In the genomic region with DNA sequence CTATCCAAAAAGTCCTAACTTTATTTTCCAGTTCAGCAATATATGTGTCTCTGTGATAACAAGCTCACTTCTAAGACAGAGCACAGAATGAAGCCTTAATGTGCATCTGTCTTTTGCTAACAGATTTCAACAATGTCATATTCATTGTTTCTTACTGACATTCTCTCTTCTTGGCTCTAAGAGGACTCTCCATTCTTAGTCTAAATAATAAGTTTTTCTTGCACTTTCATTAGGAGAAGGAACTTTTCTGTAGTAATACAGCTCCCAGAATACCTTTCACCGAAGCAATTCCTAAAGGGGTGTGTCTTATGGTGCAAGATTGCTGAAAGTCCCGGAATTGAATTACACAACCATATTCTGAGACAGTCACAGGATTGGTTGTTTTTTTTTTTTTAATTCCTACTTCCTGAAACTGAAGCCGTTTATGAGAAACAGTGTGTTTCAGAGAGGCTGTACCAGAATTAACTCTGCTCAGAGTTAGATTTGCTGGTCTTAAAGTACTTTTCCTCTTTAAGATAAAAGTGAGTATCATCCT, we compare ENCODE assay signal across 8 cellular contexts. TPM values are rescaled to one million over a fixed set of nuclear protein-coding genes. Genes with fewer than 3 reads are reported as not detected.
DNase-seq lines count a peak whose midpoint lies in the region; ATAC-seq and TF ChIP-seq lines count a peak whose summit lies in the region.

A gene (plus strand): TSS at position 421 of the 535 bp plus-strand sequence.

- CTCF ChIA-PET in activated CD4-positive, alpha-beta T cell treated with anti-CD3 and anti-CD28 coated beads for 36 hours (lab: Charles Lee), result interaction anchor here (0.8 to 3.0 kb wide), 4 partner anchors 10 to 28 kb away, joined by 3 to 12 read pairs (median 6); a partner anchor contains a TSS

- peaks cover 2% of the 10 kb centered on the region for H3K36me3 Mint-ChIP-seq in activated CD4-positive, alpha-beta T cell treated with anti-CD3 and anti-CD28 coated beads for 36 hours (ENCODE audit: low read depth)
- H3K36me3 Mint-ChIP-seq in activated naive CD8-positive, alpha-beta T cell treated with anti-CD3 and anti-CD28 coated beads, Interleukin-2, amount 50 U/mL, for 24 hours (ENCODE audit: low read depth), result no peaks in the 10 kb centered on the region

- 13% methylated on average over 3 of the region's 3 CpGs for WGBS in hepatocyte (ENCODE audit: low lambda C conversion rate, missing lambda C conversion rate)
- WGBS in spleen, 5 donors, result 0 to 3% (median 1%) methylated on average over 3 of the region's 3 CpGs

- H3K4me3 Mint-ChIP-seq in activated CD4-positive, alpha-beta T cell treated with anti-CD3 and anti-CD28 coated beads for 36 hours, result peak within 1 kb of the TSS; percentile 79
- H3K4me3 Mint-ChIP-seq in activated naive CD8-positive, alpha-beta T cell treated with anti-CD3 and anti-CD28 coated beads, Interleukin-2, amount 50 U/mL, for 24 hours, result peak within 1 kb of the TSS; percentile 81

- H3K9me3 ChIP-seq in hepatocyte (ENCODE audit: low read depth) (no peaks in the 10 kb centered on the region), spleen (no peaks in the 10 kb centered on the region)

- no peak for DNase-seq in activated CD4-positive, alpha-beta T cell treated with anti-CD3 and anti-CD28 coated beads for 36 hours
- no peak for DNase-seq in activated CD4-positive, alpha-beta T cell treated with anti-CD3 and anti-CD28 coated beads, Interleukin-2, amount 50 U/mL, for 4 hours
- DNase-seq in NAMALWA (ENCODE audit: low spot score), result peak; percentile 77
- DNase-seq in activated naive CD8-positive, alpha-beta T cell treated with anti-CD3 and anti-CD28 coated beads, Interleukin-2, amount 50 U/mL, for 24 hours, result no peak
- DNase-seq in hepatocyte (ENCODE audit: low spot score), result peak; percentile 83
- no peak for DNase-seq in spleen
- no peak for DNase-seq in NCI-H1105 (lab: John Stamatoyannopoulos, UW)

- H3K4me1 ChIP-seq in hepatocyte (ENCODE audit: insufficient read depth) (peaks cover 9% of the 10 kb centered on the region), spleen (peaks cover 12 to 62% (median 34%) of the 10 kb centered on the region in 6 donors)

- H3K27me3 ChIP-seq in hepatocyte (no peaks in the 10 kb centered on the region), spleen (replicated peaks in 1 of 7) (no peaks in the 10 kb centered on the region)

- POLR2A ChIA-PET in activated CD4-positive, alpha-beta T cell treated with anti-CD3 and anti-CD28 coated beads for 36 hours (lab: Charles Lee), result interaction anchor here (0.7 to 1.0 kb wide), 3 partner anchors 10 to 15 kb away, joined by 3 to 6 read pairs (median 3); a partner anchor contains a TSS

- no peaks in the 10 kb centered on the region for H3K9me3 Mint-ChIP-seq in activated CD4-positive, alpha-beta T cell treated with anti-CD3 and anti-CD28 coated beads for 36 hours (ENCODE audit: low read depth)
- H3K9me3 Mint-ChIP-seq in activated naive CD8-positive, alpha-beta T cell treated with anti-CD3 and anti-CD28 coated beads, Interleukin-2, amount 50 U/mL, for 24 hours, result no peaks in the 10 kb centered on the region

- no peaks in the 10 kb centered on the region for H3K27me3 Mint-ChIP-seq in activated CD4-positive, alpha-beta T cell treated with anti-CD3 and anti-CD28 coated beads for 36 hours
- H3K27me3 Mint-ChIP-seq in activated naive CD8-positive, alpha-beta T cell treated with anti-CD3 and anti-CD28 coated beads, Interleukin-2, amount 50 U/mL, for 24 hours, result no peaks in the 10 kb centered on the region

- no peak for TF ChIP-seq POLR2A in spleen (IDR thresholded peaks at IDR 0.05)

- peak; percentile 89 for ATAC-seq in activated CD4-positive, alpha-beta T cell treated with anti-CD3 and anti-CD28 coated beads for 36 hours
- ATAC-seq in HG02623 (IDR thresholded peaks at IDR 0.05; ENCODE audit: unreplicated experiment), result peak; percentile 85
- ATAC-seq in activated naive CD8-positive, alpha-beta T cell treated with anti-CD3 and anti-CD28 coated beads, Interleukin-2, amount 50 U/mL, for 24 hours, result peak; percentile 82

- peak within 1 kb of the TSS; percentile 27 for H2AFZ ChIP-seq in hepatocyte

- H3K27ac ChIP-seq in hepatocyte (peak within 1 kb of the TSS; percentile 85), spleen (peak within 1 kb of the TSS; percentile 14 to 92 (median 88))

- no peaks in the 10 kb centered on the region for H3K36me3 ChIP-seq in hepatocyte (replicated peaks; ENCODE audit: insufficient read depth, low read depth)
- peaks cover 0 to 3% (median 0%) of the 10 kb centered on the region in 6 donors for H3K36me3 ChIP-seq in spleen

- no peaks in the 10 kb centered on the region for H4K20me1 ChIP-seq in hepatocyte (ENCODE audit: insufficient read depth, poor library complexity, severe bottlenecking)

- peaks cover 24% of the 10 kb centered on the region for H3K4me1 Mint-ChIP-seq in activated CD4-positive, alpha-beta T cell treated with anti-CD3 and anti-CD28 coated beads for 36 hours
- peaks cover 25% of the 10 kb centered on the region for H3K4me1 Mint-ChIP-seq in activated naive CD8-positive, alpha-beta T cell treated with anti-CD3 and anti-CD28 coated beads, Interleukin-2, amount 50 U/mL, for 24 hours

- peaks cover 2% of the 10 kb centered on the region for H3K79me2 ChIP-seq in hepatocyte

- peak within 1 kb of the TSS; percentile 68 for H3K4me2 ChIP-seq in hepatocyte

- peak within 1 kb of the TSS; percentile 91 for H3K27ac Mint-ChIP-seq in activated CD4-positive, alpha-beta T cell treated with anti-CD3 and anti-CD28 coated beads for 36 hours
- H3K27ac Mint-ChIP-seq in activated naive CD8-positive, alpha-beta T cell treated with anti-CD3 and anti-CD28 coated beads, Interleukin-2, amount 50 U/mL, for 24 hours, result peak within 1 kb of the TSS; percentile 84

- intact Hi-C loops in activated CD4-positive, alpha-beta T cell treated with anti-CD3 and anti-CD28 coated beads for 36 hours (cut with DNase I, micrococcal nuclease), result loop anchor here in 1 of 2 experiments (1.0 kb wide), 1 partner anchor 9 kb away; no protein-coding TSS in a partner anchor
- intact Hi-C loops in spleen (cut with DNase I; ENCODE audit: low total_unique reads), result no loop called here

- no peaks in the 10 kb centered on the region for H3K9me2 ChIP-seq in hepatocyte (replicated peaks; ENCODE audit: insufficient read depth)

- TF ChIP-seq CTCF in hepatocyte (IDR thresholded peaks at IDR 0.05; ENCODE audit: poor library complexity), result no peak
- TF ChIP-seq CTCF in spleen (IDR thresholded peaks at IDR 0.05 in 8 of 11, conservative IDR thresholded peaks at IDR 0.05 in 3 of 11), result peak in 1 of 11 experiments; percentile 10

- peak within 1 kb of the TSS; percentile 7 for H3K4me3 ChIP-seq in hepatocyte
- peak within 1 kb of the TSS; percentile 21 to 67 (median 34) for H3K4me3 ChIP-seq in spleen

RNA-seq across cellular contexts. Expression of the gene that starts here (rescaled TPM):
- total RNA-seq in activated CD4-positive, alpha-beta T cell treated with anti-CD3 and anti-CD28 coated beads for 36 hours, result 10 to 100 TPM; 23.2 to 24.3 TPM
- total RNA-seq in hepatocyte (14.8 and 16.6 TPM in 2 replicates), spleen (10 to 100 TPM; 48.6 to 92.9 (median 62.6) TPM)
- polyA plus RNA-seq in hepatocyte (6.2 and 7.1 TPM in 2 replicates), spleen (1 to 10 TPM; 5.6 to 9.4 (median 8.7) TPM)

Comparison
In these comparisons a context has a peak if more than half of its experiments do, and no peak if none do; other contexts are left out.
1. DNase-seq: peak in NAMALWA (single experiment) and hepatocyte (single experiment); none in activated CD4-positive, alpha-beta T cell treated with anti-CD3 and anti-CD28 coated beads for 36 hours (single experiment), activated CD4-positive, alpha-beta T cell treated with anti-CD3 and anti-CD28 coated beads, Interleukin-2, amount 50 U/mL, for 4 hours (0 of 2), activated naive CD8-positive, alpha-beta T cell treated with anti-CD3 and anti-CD28 coated beads, Interleukin-2, amount 50 U/mL, for 24 hours (single experiment), spleen (single experiment) and NCI-H1105 (single experiment).
2. Peak in every context shown above with its lines, with median percentiles within 50 percentile points of each other: ATAC-seq.